ENCODE assay signal across 7 cellular contexts in genomic region chr6:166786704-166787293, GRCh38.
DNase-seq lines count a peak whose midpoint lies in the region; ATAC-seq, FAIRE-seq and TF ChIP-seq lines count a peak whose summit lies in the region.

No MANE protein-coding gene starts in this region.

- TF ChIP-seq CTCF in GM12878 (IDR thresholded peaks at IDR 0.05 in 2 of 3, conservative IDR thresholded peaks at IDR 0.05 in 1 of 3; ENCODE audit: control insufficient read depth in 2 of 3, extremely low read depth in 1 of 3, insufficient read depth in 1 of 3, low read depth in 3 of 3, low read length in 3 of 3) (peak; percentile 61 to 74 (median 64)), stomach (IDR thresholded peaks at IDR 0.05) (peak in 4 of 7 experiments; percentile 42 to 73 (median 68))

- H3K79me2 ChIP-seq in GM12878 (ENCODE audit: control insufficient read depth, insufficient read depth, low read length): no peaks in the 10 kb centered on the region

- RAD21 ChIA-PET in GM12878 (lab: Charles Lee; ENCODE audit: unreplicated experiment): interaction anchor here (0.7 to 4.7 kb wide), 11 partner anchors 12 to 357 kb away, joined by 3 to 57 read pairs (median 5); partner anchors contain the start of gene RNASET2

- no peak overlapping the region for H3K9ac ChIP-seq in GM12878 (ENCODE audit: control insufficient read depth, insufficient read depth, low read length)

- H3K4me3 ChIP-seq in GM12878 (no peak overlapping the region), stomach (no peak overlapping the region)

- H3K9me3 Mint-ChIP-seq in activated naive CD8-positive, alpha-beta T cell treated with anti-CD3 and anti-CD28 coated beads for 36 hours: no peaks in the 10 kb centered on the region

- no peak for FAIRE-seq in GM12878 (lab: Jason Lieb, UNC)

- no peaks in the 10 kb centered on the region for H4K20me1 ChIP-seq in GM12878 (ENCODE audit: control insufficient read depth, insufficient read depth)

- in situ Hi-C loops in GM12878 (cut with MboI): loop anchor here (5.0 kb wide), 1 partner anchor 141 kb away; no protein-coding TSS in a partner anchor

- H2AFZ ChIP-seq in GM12878 (ENCODE audit: control insufficient read depth, low read depth, low read length): no peak overlapping the region

- POLR2A ChIA-PET in GM12878 (lab: Charles Lee): interaction anchor here (0.6 to 0.7 kb wide), 2 partner anchors 163 to 164 kb away, joined by 3 read pairs; no protein-coding TSS in a partner anchor

- H3K27ac ChIP-seq in GM12878 (ENCODE audit: control insufficient read depth, insufficient read depth): no peak overlapping the region
- H3K27ac ChIP-seq in stomach: no peak overlapping the region

- 2% methylated on average over 3 of the region's 3 CpGs for WGBS in GM12878 (ENCODE audit: insufficient coverage, insufficient replicate concordance, low lambda C conversion rate, missing lambda C conversion rate)
- 0 to 7% (median 4%) methylated on average over 3 of the region's 3 CpGs for WGBS in stomach, 5 donors

- peak; percentile 36 for DNase-seq in Daoy (ENCODE audit: low read depth)
- peak; percentile 56 to 88 for DNase-seq in NCI-H526 (lab: John Stamatoyannopoulos, UW)
- peak; percentile 21 for DNase-seq in GM12878 (ENCODE audit: low read depth, low spot score)
- DNase-seq in iPS-NIHi7 (ENCODE audit: extremely low spot score): peak; percentile 66
- DNase-seq in stomach: no peak
- no peak for DNase-seq in activated naive CD8-positive, alpha-beta T cell treated with anti-CD3 and anti-CD28 coated beads for 36 hours

- no peak overlapping the region for H3K4me2 ChIP-seq in GM12878 (ENCODE audit: control insufficient read depth, insufficient read depth)

- TF ChIP-seq POLR2A in GM12878 (IDR thresholded peaks at IDR 0.05; ENCODE audit: low read depth, low read length) (no peak), stomach (IDR thresholded peaks at IDR 0.05) (no peak)

- H3K36me3 ChIP-seq in GM12878 (ENCODE audit: control insufficient read depth in 2 of 2, insufficient read depth in 2 of 2, low read length in 1 of 2) (no peaks in the 10 kb centered on the region), stomach (no peaks in the 10 kb centered on the region)

- H3K4me1 Mint-ChIP-seq in activated naive CD8-positive, alpha-beta T cell treated with anti-CD3 and anti-CD28 coated beads for 36 hours: no peaks in the 10 kb centered on the region

- TF ChIP-seq EP300 in GM12878 (IDR thresholded peaks at IDR 0.05; ENCODE audit: borderline replicate concordance in 1 of 2, control insufficient read depth in 1 of 2, low read depth in 2 of 2, low read length in 2 of 2) (no peak), stomach (IDR thresholded peaks at IDR 0.05) (no peak)

- H3K27ac Mint-ChIP-seq in activated naive CD8-positive, alpha-beta T cell treated with anti-CD3 and anti-CD28 coated beads for 36 hours: no peak overlapping the region

- no peaks in the 10 kb centered on the region for H3K4me1 ChIP-seq in GM12878 (ENCODE audit: control insufficient read depth, insufficient read depth, low read length)
- no peaks in the 10 kb centered on the region for H3K4me1 ChIP-seq in stomach

- intact Hi-C loops in GM12878 (cut with micrococcal nuclease; ENCODE audit: unreplicated experiment): loop anchor here (1.0 to 5.0 kb wide), 5 partner anchors 46 to 356 kb away; no protein-coding TSS in a partner anchor
- intact Hi-C loops in stomach (cut with DNase I; ENCODE audit: low total_unique reads): loop anchor here (5.0 kb wide), 1 partner anchor 206 kb away; no protein-coding TSS in a partner anchor

- H3K9me3 ChIP-seq in GM12878 (replicated peaks; ENCODE audit: control insufficient read depth, insufficient read depth, low read length) (no peaks in the 10 kb centered on the region), stomach (no peaks in the 10 kb centered on the region)

- peak; percentile 60 for ATAC-seq in HG02973 (IDR thresholded peaks at IDR 0.05; ENCODE audit: unreplicated experiment)
- peak; percentile 83 for ATAC-seq in GM12878

- SMC1A ChIA-PET in GM12878 (lab: Charles Lee; ENCODE audit: uncharacterized antibody, unreplicated experiment): interaction anchor here (0.6 to 3.7 kb wide), 17 partner anchors 21 to 354 kb away, joined by 3 to 35 read pairs (median 4); partner anchors contain the start of gene CCR6

- H3K4me3 Mint-ChIP-seq in activated naive CD8-positive, alpha-beta T cell treated with anti-CD3 and anti-CD28 coated beads for 36 hours: no peak overlapping the region

- TF ChIP-seq RAD21 in GM12878 (IDR thresholded peaks at IDR 0.05; ENCODE audit: insufficient read depth, low read depth, low read length): peak; percentile 93

- peaks cover 14% of the 10 kb centered on the region for H3K27me3 Mint-ChIP-seq in activated naive CD8-positive, alpha-beta T cell treated with anti-CD3 and anti-CD28 coated beads for 36 hours

- H3K36me3 Mint-ChIP-seq in activated naive CD8-positive, alpha-beta T cell treated with anti-CD3 and anti-CD28 coated beads for 36 hours: no peaks in the 10 kb centered on the region

- no peaks in the 10 kb centered on the region for H3K27me3 ChIP-seq in GM12878 (replicated peaks in 1 of 2; ENCODE audit: control insufficient read depth in 2 of 2, insufficient read depth in 2 of 2, low read length in 1 of 2)
- no peaks in the 10 kb centered on the region for H3K27me3 ChIP-seq in stomach

- CTCF ChIA-PET in GM12878 (lab: Yijun Ruan, JAX): interaction anchor here (0.6 to 3.8 kb wide), 24 partner anchors 8 to 365 kb away, joined by 3 to 69 read pairs (median 4); no protein-coding TSS in a partner anchor

- no TSS peak for BruUV-seq in GM12878 (replicated peaks; lab: Mats Ljungman, UMichigan)

TF ChIP-seq in GM12878, 131 proteins besides CTCF, POLR2A, EP300 and RAD21 (continues in another document):
- no peak for TF ChIP-seq ZNF24 (IDR thresholded peaks at IDR 0.05)
- TF ChIP-seq ATF7 (IDR thresholded peaks at IDR 0.05; ENCODE audit: low read depth): no peak
- TF ChIP-seq YY1 (IDR thresholded peaks at IDR 0.05; ENCODE audit: low read depth, low read length): peak; percentile 92
- TF ChIP-seq FOXM1 (IDR thresholded peaks at IDR 0.05; ENCODE audit: low read depth, low read length): peak; percentile 54; the same call in 1 of the 2 replicates
- TF ChIP-seq ETV6 (conservative IDR thresholded peaks at IDR 0.05 in 1 of 2, IDR thresholded peaks at IDR 0.05 in 1 of 2; ENCODE audit: borderline replicate concordance in 1 of 2, low read depth in 1 of 2): no peak
- TF ChIP-seq IKZF1 (conservative IDR thresholded peaks at IDR 0.05): no peak
- 0 out of 2 replicates have a peak, but pooled peaks have one; percentile 25 for TF ChIP-seq ATF2 (IDR thresholded peaks at IDR 0.05; ENCODE audit: low read length)
- TF ChIP-seq SKIL (IDR thresholded peaks at IDR 0.05; ENCODE audit: low read depth, poor library complexity, severe bottlenecking): peak; percentile 61
- TF ChIP-seq NBN (IDR thresholded peaks at IDR 0.05): no peak
- peak; percentile 11 to 30; a peak in 1 of 4 replicates for TF ChIP-seq IKZF2 (IDR thresholded peaks at IDR 0.05)
- peak; percentile 89 for TF ChIP-seq SMC3 (IDR thresholded peaks at IDR 0.05; ENCODE audit: borderline replicate concordance, low read length)
- TF ChIP-seq EZH2 (IDR thresholded peaks at IDR 0.05; ENCODE audit: borderline replicate concordance, control insufficient read depth, low read depth, low read length): no peak
- peak; percentile 45 for TF ChIP-seq RUNX3 (IDR thresholded peaks at IDR 0.05; ENCODE audit: low read length)

Comparison
In these comparisons a context has a peak if more than half of its experiments do, and no peak if none do; other contexts are left out.
1. DNase-seq: peak in Daoy (single experiment), NCI-H526 (2 of 2), GM12878 (single experiment) and iPS-NIHi7 (single experiment); none in stomach (single experiment) and activated naive CD8-positive, alpha-beta T cell treated with anti-CD3 and anti-CD28 coated beads for 36 hours (single experiment).